In genomic region chr6:158570681-158570962, GRCh38 we compare ENCODE assay signal across 26 cellular contexts. TPM values are rescaled to one million over a fixed set of nuclear protein-coding genes. Genes with fewer than 3 reads are reported as not detected.
DNase-seq lines count a peak whose midpoint lies in the region; ATAC-seq and TF ChIP-seq lines count a peak whose summit lies in the region.
"Had no signal": no experiment of that assay in that cellular context is flagged by ENCODE, and none has a peak within 500 bp of the region (broad histone marks: within the 10 kb centered on the region; RNA-seq: fewer than 3 reads in every experiment).

No MANE protein-coding gene starts in this region.

- no peak overlapping the region for H3K4me3 Mint-ChIP-seq in activated CD8-positive, alpha-beta T cell treated with anti-CD3 and anti-CD28 coated beads for 36 hours
- no peak overlapping the region for H3K4me3 Mint-ChIP-seq in activated CD8-positive, alpha-beta T cell treated with anti-CD3 and anti-CD28 coated beads, Interleukin-2, amount 10 ng/mL, durations not matched to agents 7 days and 5 days
- H3K4me3 Mint-ChIP-seq in type B pancreatic cell = no peak overlapping the region
- H3K4me3 Mint-ChIP-seq: stimulated activated memory B cell treated with anti-CD40 and anti-IgM and Interleukin-4, amounts not matched to agents 10 μg/mL and 1 μg/mL and 100 μg/mL, for 72 hours had no signal

- H3K4me1 Mint-ChIP-seq in activated CD8-positive, alpha-beta T cell treated with anti-CD3 and anti-CD28 coated beads for 36 hours (ENCODE audit: low read depth) = peaks cover 61% of the 10 kb centered on the region
- peaks cover 57% of the 10 kb centered on the region for H3K4me1 Mint-ChIP-seq in activated CD8-positive, alpha-beta T cell treated with anti-CD3 and anti-CD28 coated beads, Interleukin-2, amount 10 ng/mL, durations not matched to agents 7 days and 5 days (ENCODE audit: low read depth)
- peaks cover 28% of the 10 kb centered on the region for H3K4me1 Mint-ChIP-seq in type B pancreatic cell (ENCODE audit: unreplicated experiment)

- peak; percentile 19 for DNase-seq in NCI-H1092 treated with DMSO at 0.1 percent for 48 hours (lab: John Stamatoyannopoulos, UW)
- DNase-seq in NCI-H1092 (lab: John Stamatoyannopoulos, UW) = no peak
- DNase-seq in activated CD8-positive, alpha-beta T cell treated with anti-CD3 and anti-CD28 coated beads for 36 hours = no peak
- no peak for DNase-seq in activated CD8-positive, alpha-beta T cell treated with anti-CD3 and anti-CD28 coated beads, Interleukin-2, amount 10 ng/mL, durations not matched to agents 7 days and 5 days
- no peak for DNase-seq in type B pancreatic cell (ENCODE audit: extremely low spot score, unreplicated experiment)
- no peak for DNase-seq in AG20443 (ENCODE audit: low spot score)
- DNase-seq in C1 segment of cervical spinal cord (lab: John Stamatoyannopoulos, UW) = no peak
- DNase-seq: activated effector memory CD4-positive, alpha-beta T cell treated with Interleukin-2 at 50 U/mL for 16 hours; activated T-cell treated with anti-CD3 and anti-CD28 coated beads, Interleukin-2, amount 50 U/mL, for 1 hour; anterior cingulate cortex; CD4-positive, alpha-beta T cell; effector CD4-positive, alpha-beta T cell; hippocampal formation; left cardiac atrium; naive thymus-derived CD4-positive, alpha-beta T cell; NCI-H2029 treated with DMSO at 0.1 percent for 48 hours; NCI-H510A; Right ventricle myocardium superior; transverse colon had no signal

- TF ChIP-seq CTCF in activated CD8-positive, alpha-beta T cell treated with anti-CD3 and anti-CD28 coated beads for 36 hours (IDR thresholded peaks at IDR 0.05) = no peak
- no peak for TF ChIP-seq CTCF in VCaP (conservative IDR thresholded peaks at IDR 0.05)
- no peak for TF ChIP-seq CTCF in type B pancreatic cell (conservative IDR thresholded peaks at IDR 0.05)

- no peak for ATAC-seq in activated CD8-positive, alpha-beta T cell treated with anti-CD3 and anti-CD28 coated beads for 36 hours
- no peak for ATAC-seq in activated CD8-positive, alpha-beta T cell treated with anti-CD3 and anti-CD28 coated beads, Interleukin-2, amount 10 ng/mL, durations not matched to agents 7 days and 5 days
- ATAC-seq: activated naive CD4-positive, alpha-beta T cell treated with anti-CD3 and anti-CD28 coated beads, Interleukin-2, amount 50 U/mL, for 72 hours; HCT116; left cardiac atrium; Panc1; SK-N-SH treated with all-trans-retinoic acid at 6 μM for 48 hours; stimulated activated memory B cell treated with anti-CD40 and anti-IgM and Interleukin-4, amounts not matched to agents 10 μg/mL and 1 μg/mL and 100 μg/mL, for 72 hours had no signal

- H3K9me3 Mint-ChIP-seq in activated CD8-positive, alpha-beta T cell treated with anti-CD3 and anti-CD28 coated beads for 36 hours = no peaks in the 10 kb centered on the region
- no peaks in the 10 kb centered on the region for H3K9me3 Mint-ChIP-seq in activated CD8-positive, alpha-beta T cell treated with anti-CD3 and anti-CD28 coated beads, Interleukin-2, amount 10 ng/mL, durations not matched to agents 7 days and 5 days (ENCODE audit: insufficient read depth)
- H3K9me3 Mint-ChIP-seq in type B pancreatic cell = no peaks in the 10 kb centered on the region
- H3K9me3 Mint-ChIP-seq: activated naive CD4-positive, alpha-beta T cell treated with anti-CD3 and anti-CD28 coated beads, Interleukin-2, amount 50 U/mL, for 72 hours; CD4-positive, alpha-beta T cell; naive thymus-derived CD4-positive, alpha-beta T cell; stimulated activated memory B cell treated with anti-CD40 and anti-IgM and Interleukin-4, amounts not matched to agents 10 μg/mL and 1 μg/mL and 100 μg/mL, for 72 hours had no signal

- H3K27ac ChIP-seq in VCaP = peak overlapping the region; percentile 90
- H3K27ac ChIP-seq: 22Rv1 had no signal

- H3K27me3 Mint-ChIP-seq in activated CD8-positive, alpha-beta T cell treated with anti-CD3 and anti-CD28 coated beads for 36 hours = no peaks in the 10 kb centered on the region
- no peaks in the 10 kb centered on the region for H3K27me3 Mint-ChIP-seq in activated CD8-positive, alpha-beta T cell treated with anti-CD3 and anti-CD28 coated beads, Interleukin-2, amount 10 ng/mL, durations not matched to agents 7 days and 5 days (ENCODE audit: low read depth)
- no peaks in the 10 kb centered on the region for H3K27me3 Mint-ChIP-seq in type B pancreatic cell
- H3K27me3 Mint-ChIP-seq: CD4-positive, alpha-beta T cell; naive thymus-derived CD4-positive, alpha-beta T cell; stimulated activated memory B cell treated with anti-CD40 and anti-IgM and Interleukin-4, amounts not matched to agents 10 μg/mL and 1 μg/mL and 100 μg/mL, for 72 hours had no signal

- H3K27ac Mint-ChIP-seq in activated CD8-positive, alpha-beta T cell treated with anti-CD3 and anti-CD28 coated beads for 36 hours = peak overlapping the region; percentile 43
- no peak overlapping the region for H3K27ac Mint-ChIP-seq in activated CD8-positive, alpha-beta T cell treated with anti-CD3 and anti-CD28 coated beads, Interleukin-2, amount 10 ng/mL, durations not matched to agents 7 days and 5 days
- H3K27ac Mint-ChIP-seq in type B pancreatic cell = peak overlapping the region; percentile 16
- H3K27ac Mint-ChIP-seq: CD4-positive, alpha-beta T cell; stimulated activated memory B cell treated with anti-CD40 and anti-IgM and Interleukin-4, amounts not matched to agents 10 μg/mL and 1 μg/mL and 100 μg/mL, for 72 hours had no signal

- intact Hi-C loops in activated CD8-positive, alpha-beta T cell treated with anti-CD3 and anti-CD28 coated beads for 36 hours (cut with micrococcal nuclease) = no loop called here

- POLR2A ChIA-PET in activated CD8-positive, alpha-beta T cell treated with anti-CD3 and anti-CD28 coated beads for 36 hours (lab: Charles Lee) = no interaction called here
- POLR2A ChIA-PET in activated CD8-positive, alpha-beta T cell treated with anti-CD3 and anti-CD28 coated beads, Interleukin-2, amount 10 ng/mL, durations not matched to agents 7 days and 5 days (lab: Charles Lee) = no interaction called here

- peaks cover 29% of the 10 kb centered on the region for H3K36me3 Mint-ChIP-seq in activated CD8-positive, alpha-beta T cell treated with anti-CD3 and anti-CD28 coated beads for 36 hours (ENCODE audit: low read depth)
- H3K36me3 Mint-ChIP-seq in activated CD8-positive, alpha-beta T cell treated with anti-CD3 and anti-CD28 coated beads, Interleukin-2, amount 10 ng/mL, durations not matched to agents 7 days and 5 days (ENCODE audit: low read depth) = peaks cover 46% of the 10 kb centered on the region
- H3K36me3 Mint-ChIP-seq in type B pancreatic cell = peaks cover 8% of the 10 kb centered on the region

- CTCF ChIA-PET in activated CD8-positive, alpha-beta T cell treated with anti-CD3 and anti-CD28 coated beads for 36 hours (lab: Charles Lee) = no interaction called here
- CTCF ChIA-PET in activated CD8-positive, alpha-beta T cell treated with anti-CD3 and anti-CD28 coated beads, Interleukin-2, amount 10 ng/mL, durations not matched to agents 7 days and 5 days (lab: Charles Lee) = no interaction called here

RNA-seq across cellular contexts. Expression of gene TMEM181, which starts 10.7 kb away (rescaled TPM):
- 10 to 100 TPM; 10.0 to 10.1 TPM for total RNA-seq in activated CD8-positive, alpha-beta T cell treated with anti-CD3 and anti-CD28 coated beads for 36 hours
- 10 to 100 TPM; 15.0 to 15.2 TPM for total RNA-seq in activated CD8-positive, alpha-beta T cell treated with anti-CD3 and anti-CD28 coated beads, Interleukin-2, amount 10 ng/mL, durations not matched to agents 7 days and 5 days
- 26.3 and 26.5 TPM in 2 replicates for total RNA-seq in type B pancreatic cell (ENCODE audit: low replicate concordance)
